20 cellular contexts compared by ENCODE assay signal in the genomic region with DNA sequence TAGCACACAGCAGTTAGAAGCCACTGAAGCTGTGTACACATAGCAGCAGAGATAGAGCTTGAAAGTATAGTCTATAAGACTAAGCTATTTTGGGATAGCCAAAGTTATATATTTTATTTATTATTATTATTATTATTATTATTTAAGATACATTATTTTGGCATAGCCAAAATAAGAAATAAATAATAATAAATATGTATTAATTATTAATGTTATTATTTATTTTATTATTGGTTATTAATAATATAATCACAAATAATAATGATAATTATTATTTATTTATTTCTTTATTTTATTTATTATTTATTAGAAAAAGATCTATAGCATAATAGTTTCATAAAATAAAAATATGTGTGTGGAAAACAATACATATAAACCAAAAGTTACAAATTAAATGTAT.
DNase-seq lines count a peak whose midpoint lies in the region; ATAC-seq, FAIRE-seq and TF ChIP-seq lines count a peak whose summit lies in the region.
"Had no signal": no experiment of that assay in that cellular context is flagged by ENCODE, and none has a peak within 500 bp of the region (broad histone marks: within the 10 kb centered on the region; RNA-seq: fewer than 3 reads in every experiment).

No MANE protein-coding gene starts in this region.

- peaks cover 12% of the 10 kb centered on the region for H3K36me3 Mint-ChIP-seq in WTC11
- no peaks in the 10 kb centered on the region for H3K36me3 Mint-ChIP-seq in CD14-positive monocyte
- H3K36me3 Mint-ChIP-seq: CD4-positive, CD25-positive, alpha-beta regulatory T cell; CD8-positive, alpha-beta T cell had no signal

- H3K27me3 Mint-ChIP-seq in WTC11 (ENCODE audit: low read depth) (no peaks in the 10 kb centered on the region; the same call in 1 of the 2 replicates), CD14-positive monocyte (ENCODE audit: low read depth in 3 of 3) (peaks cover 0 to 6% (median 2%) of the 10 kb centered on the region in 3 donors)

- H3K4me1 Mint-ChIP-seq in WTC11 (no peaks in the 10 kb centered on the region), CD14-positive monocyte (no peaks in the 10 kb centered on the region)
- H3K4me1 Mint-ChIP-seq: CD4-positive, CD25-positive, alpha-beta regulatory T cell had no signal

- H3K9me3 Mint-ChIP-seq in WTC11 (peaks cover 23% of the 10 kb centered on the region), CD14-positive monocyte (peaks cover 9 to 34% (median 18%) of the 10 kb centered on the region in 7 donors)

- H3K27me3 ChIP-seq in small intestine (ENCODE audit: control insufficient read depth in 2 of 2, insufficient read depth in 2 of 2, low read length in 2 of 2), result no peaks in the 10 kb centered on the region

- no peaks in the 10 kb centered on the region for H3K9me3 ChIP-seq in small intestine (ENCODE audit: control insufficient read depth, low read depth)

- no peak overlapping the region for H3K27ac Mint-ChIP-seq in WTC11
- no peak overlapping the region for H3K27ac Mint-ChIP-seq in CD14-positive monocyte
- H3K27ac Mint-ChIP-seq: CD4-positive, CD25-positive, alpha-beta regulatory T cell; CD8-positive, alpha-beta T cell had no signal

- ATAC-seq in WTC11, result no peak
- ATAC-seq in GM19035 (IDR thresholded peaks at IDR 0.05; ENCODE audit: unreplicated experiment), result no peak
- ATAC-seq: CD8-positive, alpha-beta T cell had no signal

- CTCF ChIA-PET in WTC11 (lab: Charles Lee), result no interaction called here

- H3K27ac ChIP-seq in small intestine (ENCODE audit: low read depth in 1 of 2, low read length in 1 of 2), result no peak overlapping the region
- H3K27ac ChIP-seq: GM23248 had no signal

- no peak for TF ChIP-seq CTCF in WTC11 (IDR thresholded peaks at IDR 0.05)
- no peak for TF ChIP-seq CTCF in CD14-positive monocyte (IDR thresholded peaks at IDR 0.05)

- DNase-seq in WTC11 (ENCODE audit: low spot score), result no peak
- DNase-seq in frontal cortex (ENCODE audit: low spot score in 2 of 2), result no peak
- DNase-seq in small intestine, result no peak
- DNase-seq in CD14-positive monocyte (ENCODE audit: low spot score), result no peak
- no peak for DNase-seq in inferior parietal cortex (ENCODE audit: extremely low spot score)
- DNase-seq: 8988T; C1 segment of cervical spinal cord; CD8-positive, alpha-beta T cell; DMS53; DMS79 treated with DMSO at 0.1 percent for 48 hours; GM23248; H7; HCEC 1CT had no signal

- POLR2A ChIA-PET in WTC11 (lab: Charles Lee), result no interaction called here

- H3K4me1 ChIP-seq in small intestine (ENCODE audit: control insufficient read depth in 2 of 2, insufficient read depth in 1 of 2, low read depth in 1 of 2, low read length in 1 of 2), result no peaks in the 10 kb centered on the region

- no peaks in the 10 kb centered on the region for H3K36me3 ChIP-seq in small intestine (ENCODE audit: control insufficient read depth in 2 of 2, insufficient read depth in 2 of 2, low read length in 2 of 2)

- intact Hi-C loops in CD14-positive monocyte (cut with micrococcal nuclease), result no loop called here

- FAIRE-seq in G401.6 (lab: Jason Lieb, UNC) (peak; percentile 98), frontal cortex (lab: Jason Lieb, UNC) (peak; percentile 99), small intestine (lab: Jason Lieb, UNC) (peak; percentile 92)
- FAIRE-seq: D721Med, GM12892, GM19239, H1 had no signal

- H3K4me3 Mint-ChIP-seq in WTC11, result no peak overlapping the region
- H3K4me3 Mint-ChIP-seq in CD14-positive monocyte, result no peak overlapping the region
- H3K4me3 Mint-ChIP-seq: CD4-positive, CD25-positive, alpha-beta regulatory T cell; CD8-positive, alpha-beta T cell had no signal

- H3K4me3 ChIP-seq in small intestine (ENCODE audit: low read depth in 1 of 2, low read length in 2 of 2), result no peak overlapping the region
- H3K4me3 ChIP-seq: GM23248 had no signal

TF ChIP-seq in WTC11, 78 proteins besides CTCF, POLR2A, EP300 and RAD21:
- TF ChIP-seq CREB1 (CRISPR knock-in tag; IDR thresholded peaks at IDR 0.05) (no peak), SMAD4 (CRISPR knock-in tag; IDR thresholded peaks at IDR 0.05) (no peak), HMGA2 (CRISPR knock-in tag; IDR thresholded peaks at IDR 0.05) (peak; percentile 99), ATF1 (CRISPR knock-in tag; IDR thresholded peaks at IDR 0.05) (no peak), NR3C1 (CRISPR knock-in tag; conservative IDR thresholded peaks at IDR 0.05; ENCODE audit: low read depth) (no peak), SP1 (CRISPR knock-in tag; conservative IDR thresholded peaks at IDR 0.05) (no peak), FOXK1 (CRISPR knock-in tag; IDR thresholded peaks at IDR 0.05) (no peak)
